In genomic region chr13:36057041-36057440, GRCh38 we compare ENCODE assay signal across 21 cellular contexts.
A peak's percentile ranks its signal among the peaks of the same experiment; 100 is the strongest.
DNase-seq lines count a peak whose midpoint lies in the region; ATAC-seq and TF ChIP-seq lines count a peak whose summit lies in the region.
"Had no signal": no experiment of that assay in that cellular context is flagged by ENCODE, and none has a peak within 500 bp of the region (broad histone marks: within the 10 kb centered on the region; RNA-seq: fewer than 3 reads in every experiment).

No MANE protein-coding gene starts in this region.

- 45% methylated on average over 3 of the region's 3 CpGs for WGBS in liver

- no peak overlapping the region for H3K9ac ChIP-seq in liver (ENCODE audit: low read depth in 1 of 2, low read length in 2 of 2)

- no peaks in the 10 kb centered on the region for H3K36me3 ChIP-seq in liver (ENCODE audit: control insufficient read depth in 4 of 4, insufficient read depth in 3 of 4, low read depth in 1 of 4, low read length in 3 of 4)
- H3K36me3 ChIP-seq: lower lobe of right lung had no signal

- H3K4me1 ChIP-seq in liver (ENCODE audit: control insufficient read depth in 4 of 4, insufficient read depth in 4 of 4, low read length in 3 of 4): no peaks in the 10 kb centered on the region
- H3K4me1 ChIP-seq: lower lobe of right lung, testis had no signal

- no peak for ATAC-seq in naive thymus-derived CD8-positive, alpha-beta T cell
- ATAC-seq: esophagus mucosa; lower lobe of right lung; sciatic nerve; stimulated activated memory B cell treated with anti-CD40 and anti-IgM and Interleukin-4, amounts not matched to agents 10 μg/mL and 1 μg/mL and 100 μg/mL, for 72 hours had no signal

- in situ Hi-C loops in GM13976 (cut with MboI; ENCODE audit: low sequenced_read_pairs, unreplicated experiment): no loop called here

- H3K27ac ChIP-seq in liver (ENCODE audit: low read depth in 1 of 2, low read length in 2 of 2): no peak overlapping the region
- H3K27ac ChIP-seq: lower lobe of right lung, RWPE1, testis had no signal

- peaks cover 0 to 12% (median 0%) of the 10 kb centered on the region in 9 donors for H3K9me3 Mint-ChIP-seq in naive thymus-derived CD8-positive, alpha-beta T cell
- H3K9me3 Mint-ChIP-seq: stimulated activated memory B cell treated with anti-CD40 and anti-IgM and Interleukin-4, amounts not matched to agents 10 μg/mL and 1 μg/mL and 100 μg/mL, for 72 hours had no signal

- TF ChIP-seq RAD21 in liver (IDR thresholded peaks at IDR 0.05): no peak

- no peaks in the 10 kb centered on the region for H3K36me3 Mint-ChIP-seq in naive thymus-derived CD8-positive, alpha-beta T cell
- H3K36me3 Mint-ChIP-seq: stimulated activated memory B cell treated with anti-CD40 and anti-IgM and Interleukin-4, amounts not matched to agents 10 μg/mL and 1 μg/mL and 100 μg/mL, for 72 hours had no signal

- no peak overlapping the region for H3K4me3 ChIP-seq in Jurkat, Clone E6-1 (ENCODE audit: low read length)
- no peak overlapping the region for H3K4me3 ChIP-seq in liver (ENCODE audit: low read depth in 1 of 3, low read length in 3 of 3)
- H3K4me3 ChIP-seq: lower lobe of right lung, testis had no signal

- no peak overlapping the region for H3K27ac Mint-ChIP-seq in naive thymus-derived CD8-positive, alpha-beta T cell
- H3K27ac Mint-ChIP-seq: B cell; stimulated activated memory B cell treated with anti-CD40 and anti-IgM and Interleukin-4, amounts not matched to agents 10 μg/mL and 1 μg/mL and 100 μg/mL, for 72 hours had no signal

- H3K27me3 Mint-ChIP-seq in naive thymus-derived CD8-positive, alpha-beta T cell: peaks cover 0 to 4% (median 0%) of the 10 kb centered on the region in 5 donors
- H3K27me3 Mint-ChIP-seq: B cell; stimulated activated memory B cell treated with anti-CD40 and anti-IgM and Interleukin-4, amounts not matched to agents 10 μg/mL and 1 μg/mL and 100 μg/mL, for 72 hours had no signal

- H3K27me3 ChIP-seq in liver (ENCODE audit: control insufficient read depth in 4 of 4, insufficient read depth in 4 of 4, low read length in 3 of 4): no peaks in the 10 kb centered on the region
- H3K27me3 ChIP-seq: testis had no signal

- no peaks in the 10 kb centered on the region for H3K4me1 Mint-ChIP-seq in naive thymus-derived CD8-positive, alpha-beta T cell
- H3K4me1 Mint-ChIP-seq: B cell; stimulated activated memory B cell treated with anti-CD40 and anti-IgM and Interleukin-4, amounts not matched to agents 10 μg/mL and 1 μg/mL and 100 μg/mL, for 72 hours had no signal

- DNase-seq in EH (ENCODE audit: low read depth): peak; percentile 26
- DNase-seq in Jurkat, Clone E6-1 (ENCODE audit: low read depth, low spot score): peak; percentile 2
- DNase-seq in astrocyte of the hippocampus (ENCODE audit: low read depth, low spot score): peak; percentile 26
- no peak for DNase-seq in head of caudate nucleus
- no peak for DNase-seq in naive thymus-derived CD8-positive, alpha-beta T cell
- DNase-seq in GM13976 (ENCODE audit: low spot score): no peak
- DNase-seq: amygdala, COR-L47, GOT3, lower lobe of right lung, NCI-H2029, NCI-H446 treated with DMSO at 0.1 percent for 48 hours, occipital lobe, SW 1271, testis had no signal

- H3K4me3 Mint-ChIP-seq in naive thymus-derived CD8-positive, alpha-beta T cell: no peak overlapping the region
- H3K4me3 Mint-ChIP-seq: B cell; stimulated activated memory B cell treated with anti-CD40 and anti-IgM and Interleukin-4, amounts not matched to agents 10 μg/mL and 1 μg/mL and 100 μg/mL, for 72 hours had no signal

- intact Hi-C loops in head of caudate nucleus (cut with DNase I): no loop called here

- POLR2A ChIA-PET in naive thymus-derived CD8-positive, alpha-beta T cell (lab: Charles Lee): no interaction called here

- no peaks in the 10 kb centered on the region for H3K9me3 ChIP-seq in liver (ENCODE audit: control insufficient read depth in 4 of 4, low read length in 3 of 4)
- H3K9me3 ChIP-seq: lower lobe of right lung, testis had no signal

- no peak for TF ChIP-seq CTCF in liver (IDR thresholded peaks at IDR 0.05; ENCODE audit: low read depth, low read length, missing input control)
- TF ChIP-seq CTCF in GM13976 (IDR thresholded peaks at IDR 0.05; ENCODE audit: borderline replicate concordance, control extremely low read depth, extremely low read depth, insufficient read depth, missing control alignments): no peak

TF ChIP-seq in liver, 16 proteins besides CTCF, POLR2A, EP300 and RAD21:
- TF ChIP-seq FOXA1 (IDR thresholded peaks at IDR 0.05) (no peak), HNF4A (conservative IDR thresholded peaks at IDR 0.05) (no peak), FOXA2 (IDR thresholded peaks at IDR 0.05) (no peak), REST (IDR thresholded peaks at IDR 0.05) (peak; percentile 91), RXRA (IDR thresholded peaks at IDR 0.05) (no peak), NR2F2 (IDR thresholded peaks at IDR 0.05) (no peak), TAF1 (conservative IDR thresholded peaks at IDR 0.05) (no peak), JUND (IDR thresholded peaks at IDR 0.05) (no peak), GABPA (IDR thresholded peaks at IDR 0.05 in 1 of 2, conservative IDR thresholded peaks at IDR 0.05 in 1 of 2) (no peak)

Comparison
In these comparisons a context has a peak if more than half of its experiments do, and no peak if none do; other contexts are left out.
1. DNase-seq: peak in EH (single experiment), Jurkat, Clone E6-1 (single experiment) and astrocyte of the hippocampus (single experiment); none in head of caudate nucleus (0 of 42), naive thymus-derived CD8-positive, alpha-beta T cell (0 of 10) and GM13976 (single experiment).